ENCODE assay signal across 7 cellular contexts in genomic region chr10:34768261-34768971, GRCh38. TPM values are rescaled to one million over a fixed set of nuclear protein-coding genes. Genes with fewer than 3 reads are reported as not detected.
A peak's percentile ranks its signal among the peaks of the same experiment; 100 is the strongest.
DNase-seq lines count a peak whose midpoint lies in the region; ATAC-seq, FAIRE-seq and TF ChIP-seq lines count a peak whose summit lies in the region.

No MANE protein-coding gene starts in this region.

- TF ChIP-seq POLR2A in lower leg skin (IDR thresholded peaks at IDR 0.05) (no peak), transverse colon (IDR thresholded peaks at IDR 0.05) (no peak)

- TF ChIP-seq CTCF in bronchial epithelial cell (IDR thresholded peaks at IDR 0.05; ENCODE audit: insufficient read depth, low read length, severe bottlenecking) (no peak), lower leg skin (IDR thresholded peaks at IDR 0.05) (no peak), transverse colon (IDR thresholded peaks at IDR 0.05) (no peak)

- FAIRE-seq in bronchial epithelial cell (lab: Jason Lieb, UNC): peak; percentile 80

- 35 to 58% methylated on average over 15 of the region's 15 CpGs for WGBS in lower leg skin, 2 donors
- 73 to 94% methylated on average over 8 to 15 of the region's 15 CpGs for WGBS in transverse colon (ENCODE audit: low coverage in 1 of 2), 2 donors

- no peak for TF ChIP-seq EP300 in transverse colon (IDR thresholded peaks at IDR 0.05; ENCODE audit: low read depth)

- H3K27me3 ChIP-seq in bronchial epithelial cell (ENCODE audit: control insufficient read depth, insufficient read depth, low read length) (no peaks in the 10 kb centered on the region), transverse colon (no peaks in the 10 kb centered on the region)

- peaks cover 19 to 57% (median 43%) of the 10 kb centered on the region in 4 donors for H3K4me1 ChIP-seq in transverse colon

- DNase-seq in NCI-H1092 (lab: John Stamatoyannopoulos, UW) (peak; percentile 47), bronchial epithelial cell (ENCODE audit: low read depth) (peak; percentile 73), lower leg skin (ENCODE audit: low spot score in 2 of 2) (peak; percentile 79 to 92), transverse colon (peak; percentile 86), NCI-H2227 treated with DMSO at 0.1 percent for 48 hours (lab: John Stamatoyannopoulos, UW) (no peak)
- DNase-seq in activated naive CD4-positive, alpha-beta T cell treated with Interleukin-2 at 50 U/mL for 16 hours: no peak

- H3K4me3 ChIP-seq in bronchial epithelial cell (ENCODE audit: low read depth, low read length) (no peak overlapping the region), lower leg skin (ENCODE audit: low read depth, poor library complexity, severe bottlenecking) (no peak overlapping the region), transverse colon (peak overlapping the region in 1 of 4 donors; percentile 21)

- H3K36me3 ChIP-seq in bronchial epithelial cell (ENCODE audit: control insufficient read depth, insufficient read depth, low read length) (no peaks in the 10 kb centered on the region), transverse colon (no peaks in the 10 kb centered on the region)

- ATAC-seq in HG02678 (IDR thresholded peaks at IDR 0.05; ENCODE audit: unreplicated experiment): no peak

- H3K9me3 ChIP-seq in transverse colon: no peaks in the 10 kb centered on the region

- peak overlapping the region; percentile 47 to 63 (median 60) for H3K27ac ChIP-seq in transverse colon

- in situ Hi-C loops in transverse colon (cut with MboI; ENCODE audit: low pct_ligation_motif_present in 1 of 4, low pct_unique_long_range_greater_than_20kb in 1 of 4, low sequenced_read_pairs in 3 of 4): no loop called here

- intact Hi-C loops in lower leg skin (cut with DNase I; ENCODE audit: low total_unique reads): no loop called here
- intact Hi-C loops in transverse colon (cut with DNase I; ENCODE audit: low total_unique reads): no loop called here

RNA-seq across cellular contexts. Expression of gene PARD3, which starts 46.7 kb away (rescaled TPM):
- total RNA-seq in bronchial epithelial cell (78.2 and 98.2 TPM in 2 replicates), lower leg skin (100 to 1,000 TPM; 150 to 172 (median 165) TPM), transverse colon (10 to 100 TPM; 27.3 to 65.3 (median 55.6) TPM)

Comparison
In these comparisons a context has a peak if more than half of its experiments do, and no peak if none do; other contexts are left out.
1. DNase-seq: peak in NCI-H1092 (single experiment), bronchial epithelial cell (single experiment), lower leg skin (2 of 2) and transverse colon (single experiment); none in activated naive CD4-positive, alpha-beta T cell treated with Interleukin-2 at 50 U/mL for 16 hours (single experiment) and NCI-H2227 treated with DMSO at 0.1 percent for 48 hours (single experiment).